Comparison of ENCODE assay signal across 17 cellular contexts in genomic region chr5:136040746-136041415, GRCh38. TPM values are rescaled to one million over a fixed set of nuclear protein-coding genes. Genes with fewer than 3 reads are reported as not detected.
DNase-seq lines count a peak whose midpoint lies in the region; ATAC-seq and TF ChIP-seq lines count a peak whose summit lies in the region.
"Had no signal": no experiment of that assay in that cellular context is flagged by ENCODE, and none has a peak within 500 bp of the region (broad histone marks: within the 10 kb centered on the region; RNA-seq: fewer than 3 reads in every experiment).

No MANE protein-coding gene starts in this region.

- no peak overlapping the region for H3K4me3 Mint-ChIP-seq in glutamatergic neuron (ENCODE audit: unreplicated experiment)
- H3K4me3 Mint-ChIP-seq: activated CD4-positive, alpha-beta T cell treated with anti-CD3 and anti-CD28 coated beads, Interleukin-2, amount 10 ng/mL, durations not matched to agents 24 days and 14 days; activated T-helper 1 cell treated with anti-CD3 and anti-CD28 coated beads, Interleukin-12 subunit alpha, Interleukin-12 subunit beta, Interleukin-2, Interleukin-4 antibody, amounts not matched to agents 30 ng/mL and 10 ng/mL and 1 ng/mL, durations not matched to agents 14 hours and 24 hours and 36 hours; H9; natural killer cell had no signal

- H3K36me3 Mint-ChIP-seq in glutamatergic neuron (ENCODE audit: unreplicated experiment) = no peaks in the 10 kb centered on the region
- H3K36me3 Mint-ChIP-seq: natural killer cell had no signal

- H3K9me3 ChIP-seq in Loucy (ENCODE audit: insufficient read depth, low read depth, low read length) (peaks cover 4% of the 10 kb centered on the region; the same call in 1 of the 2 replicates), WERI-Rb-1 (ENCODE audit: severe bottlenecking) (no peaks in the 10 kb centered on the region)

- H3K4me2 ChIP-seq in Loucy (ENCODE audit: low read depth, low read length, poor library complexity, severe bottlenecking) = peak overlapping the region; percentile 12

- intact Hi-C loops in posterior vena cava (cut with DNase I) = loop anchor here in 1 of 2 donors (10.0 kb wide), 1 partner anchor 1196 kb away; the partner anchor contains the start of gene C5orf24

- no peak overlapping the region for H3K4me3 ChIP-seq in Loucy (ENCODE audit: low read length, poor library complexity, severe bottlenecking)
- no peak overlapping the region for H3K4me3 ChIP-seq in WERI-Rb-1 (ENCODE audit: low read depth, low read length)
- H3K4me3 ChIP-seq: skin epidermis, tibial nerve had no signal

- H4K20me1 ChIP-seq in Loucy (ENCODE audit: insufficient read depth, low read length, poor library complexity, severe bottlenecking) = no peaks in the 10 kb centered on the region

- peaks cover 10% of the 10 kb centered on the region for H3K4me1 Mint-ChIP-seq in glutamatergic neuron (ENCODE audit: low read depth, unreplicated experiment)

- no peak overlapping the region for H3K9ac ChIP-seq in Loucy (ENCODE audit: low read depth, low read length, poor library complexity, severe bottlenecking)

- H3K27me3 ChIP-seq in Loucy (ENCODE audit: insufficient read depth, low read length, poor library complexity, severe bottlenecking) (no peaks in the 10 kb centered on the region), WERI-Rb-1 (ENCODE audit: insufficient read depth, low read depth, severe bottlenecking) (no peaks in the 10 kb centered on the region)
- H3K27me3 ChIP-seq: tibial nerve had no signal

- no peak overlapping the region for H3K27ac ChIP-seq in WERI-Rb-1
- H3K27ac ChIP-seq: skin epidermis had no signal

- H3K9me2 ChIP-seq in Loucy (replicated peaks; ENCODE audit: low read depth, low read length) = no peaks in the 10 kb centered on the region

- H3K4me1 ChIP-seq in Loucy (ENCODE audit: insufficient read depth, low read length, poor library complexity, severe bottlenecking) = peaks cover 60% of the 10 kb centered on the region

- H2AFZ ChIP-seq in Loucy (ENCODE audit: low read length) = no peak overlapping the region

- no peak for TF ChIP-seq CTCF in Loucy (conservative IDR thresholded peaks at IDR 0.05; ENCODE audit: low read length)
- TF ChIP-seq CTCF in WERI-Rb-1 (IDR thresholded peaks at IDR 0.05; ENCODE audit: low read depth, low read length) = no peak
- no peak for TF ChIP-seq CTCF in glutamatergic neuron (IDR thresholded peaks at IDR 0.05; ENCODE audit: partially characterized antibody, unreplicated experiment)

- peaks cover 5% of the 10 kb centered on the region; the same call in 1 of the 2 replicates for H3F3A ChIP-seq in Loucy (ENCODE audit: low read depth)

- no peaks in the 10 kb centered on the region for H3K79me2 ChIP-seq in Loucy (ENCODE audit: insufficient read depth, low read length)

- no peak overlapping the region for H3K27ac Mint-ChIP-seq in glutamatergic neuron (ENCODE audit: unreplicated experiment)
- H3K27ac Mint-ChIP-seq: activated CD4-positive, alpha-beta T cell treated with anti-CD3 and anti-CD28 coated beads, Interleukin-2, amount 10 ng/mL, durations not matched to agents 24 days and 14 days; activated T-helper 1 cell treated with anti-CD3 and anti-CD28 coated beads, Interleukin-12 subunit alpha, Interleukin-12 subunit beta, Interleukin-2, Interleukin-4 antibody, amounts not matched to agents 30 ng/mL and 10 ng/mL and 1 ng/mL, durations not matched to agents 14 hours and 24 hours and 36 hours; natural killer cell had no signal

- H3K36me3 ChIP-seq in Loucy (ENCODE audit: insufficient read depth, low read length) (no peaks in the 10 kb centered on the region), WERI-Rb-1 (no peaks in the 10 kb centered on the region)

- H3K9me3 Mint-ChIP-seq in glutamatergic neuron (ENCODE audit: unreplicated experiment) = peaks cover 9% of the 10 kb centered on the region
- H3K9me3 Mint-ChIP-seq: activated CD4-positive, alpha-beta T cell treated with anti-CD3 and anti-CD28 coated beads, Interleukin-2, amount 10 ng/mL, durations not matched to agents 24 days and 14 days; activated T-helper 1 cell treated with anti-CD3 and anti-CD28 coated beads, Interleukin-12 subunit alpha, Interleukin-12 subunit beta, Interleukin-2, Interleukin-4 antibody, amounts not matched to agents 30 ng/mL and 10 ng/mL and 1 ng/mL, durations not matched to agents 14 hours and 24 hours and 36 hours; natural killer cell had no signal

- peak; percentile 72 for DNase-seq in Daoy (ENCODE audit: low read depth)
- peak; percentile 35 for DNase-seq in WERI-Rb-1
- peak; percentile 28 for DNase-seq in posterior vena cava (ENCODE audit: low spot score)
- no peak for DNase-seq in glutamatergic neuron
- DNase-seq in NCI-H1436 treated with DMSO at 0.1 percent for 48 hours (lab: John Stamatoyannopoulos, UW) = no peak
- DNase-seq: activated CD4-positive, alpha-beta T cell treated with anti-CD3 and anti-CD28 coated beads, Interleukin-2, amount 10 ng/mL, durations not matched to agents 24 days and 14 days; anterior cingulate cortex; DND-41; effector memory CD4-positive, alpha-beta T cell; H9; natural killer cell; NCI-H1436 had no signal

- ATAC-seq in GM21528 (IDR thresholded peaks at IDR 0.05; ENCODE audit: low FRiP score, unreplicated experiment) = no peak
- ATAC-seq: natural killer cell had no signal

- H3K27me3 Mint-ChIP-seq in glutamatergic neuron (ENCODE audit: unreplicated experiment) = no peaks in the 10 kb centered on the region

RNA-seq across cellular contexts. Expression of gene TGFBI, which starts 12.1 kb away (rescaled TPM):
- total RNA-seq in Daoy (2014; rRNA removed; shearing (Covaris generic)) = 1,514 and 1,682 TPM in 2 replicates
- total RNA-seq in posterior vena cava (100 to 1,000 TPM; 173 to 286 TPM), glutamatergic neuron (ENCODE audit: unreplicated experiment) (2.3 TPM)
- total RNA-seq: activated CD4-positive, alpha-beta T cell treated with anti-CD3 and anti-CD28 coated beads, Interleukin-2, amount 10 ng/mL, durations not matched to agents 24 days and 14 days; activated T-helper 1 cell treated with anti-CD3 and anti-CD28 coated beads, Interleukin-12 subunit alpha, Interleukin-12 subunit beta, Interleukin-2, Interleukin-4 antibody, amounts not matched to agents 30 ng/mL and 10 ng/mL and 1 ng/mL, durations not matched to agents 14 hours and 24 hours and 36 hours had no signal

Comparison
In these comparisons a context has a peak if more than half of its experiments do, and no peak if none do; other contexts are left out.
1. DNase-seq: peak in Daoy (single experiment), WERI-Rb-1 (single experiment) and posterior vena cava (single experiment); none in glutamatergic neuron (single experiment) and NCI-H1436 treated with DMSO at 0.1 percent for 48 hours (single experiment).
2. RNA of gene TGFBI, which starts 12.1 kb away (total RNA-seq): 1,514 to 1,682 TPM in Daoy and 173 to 286 TPM in posterior vena cava; 2.3 TPM in glutamatergic neuron (single experiment); every median in the first group is over 10 times any median in the second.